Comparison of ENCODE assay signal across 1 cellular context in the genomic region with DNA sequence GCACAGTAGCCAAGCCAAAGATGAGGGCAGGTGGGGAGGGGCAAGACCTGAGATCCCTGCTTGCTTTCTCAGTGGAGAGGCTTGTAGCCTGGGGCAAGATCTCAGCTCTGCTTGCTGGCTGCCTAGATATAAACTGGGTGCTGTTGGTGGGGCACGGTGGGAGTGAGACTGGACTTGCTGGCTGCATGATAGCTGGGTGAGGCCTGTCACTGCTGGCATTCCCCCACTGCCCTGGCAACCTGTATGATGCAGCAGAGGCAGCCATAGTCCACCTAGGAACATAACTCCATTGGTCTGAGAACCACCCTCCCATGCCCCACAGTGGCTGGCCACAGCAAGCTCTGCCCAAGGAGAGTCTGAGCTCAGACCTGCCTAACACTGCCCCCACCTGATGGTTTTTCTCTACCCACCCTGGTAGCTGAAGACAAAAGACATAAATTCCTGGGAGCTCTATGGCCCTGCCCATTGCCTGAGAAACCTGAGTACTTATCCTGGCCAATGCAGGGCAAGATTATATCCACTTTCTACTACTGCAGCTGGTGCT.
TF ChIP-seq lines count a peak whose summit lies in the region.

No MANE protein-coding gene starts in this region.

TF ChIP-seq in WTC11, 78 proteins besides CTCF, POLR2A, EP300 and RAD21 (continued from another document):
- TF ChIP-seq, protein P1, sequence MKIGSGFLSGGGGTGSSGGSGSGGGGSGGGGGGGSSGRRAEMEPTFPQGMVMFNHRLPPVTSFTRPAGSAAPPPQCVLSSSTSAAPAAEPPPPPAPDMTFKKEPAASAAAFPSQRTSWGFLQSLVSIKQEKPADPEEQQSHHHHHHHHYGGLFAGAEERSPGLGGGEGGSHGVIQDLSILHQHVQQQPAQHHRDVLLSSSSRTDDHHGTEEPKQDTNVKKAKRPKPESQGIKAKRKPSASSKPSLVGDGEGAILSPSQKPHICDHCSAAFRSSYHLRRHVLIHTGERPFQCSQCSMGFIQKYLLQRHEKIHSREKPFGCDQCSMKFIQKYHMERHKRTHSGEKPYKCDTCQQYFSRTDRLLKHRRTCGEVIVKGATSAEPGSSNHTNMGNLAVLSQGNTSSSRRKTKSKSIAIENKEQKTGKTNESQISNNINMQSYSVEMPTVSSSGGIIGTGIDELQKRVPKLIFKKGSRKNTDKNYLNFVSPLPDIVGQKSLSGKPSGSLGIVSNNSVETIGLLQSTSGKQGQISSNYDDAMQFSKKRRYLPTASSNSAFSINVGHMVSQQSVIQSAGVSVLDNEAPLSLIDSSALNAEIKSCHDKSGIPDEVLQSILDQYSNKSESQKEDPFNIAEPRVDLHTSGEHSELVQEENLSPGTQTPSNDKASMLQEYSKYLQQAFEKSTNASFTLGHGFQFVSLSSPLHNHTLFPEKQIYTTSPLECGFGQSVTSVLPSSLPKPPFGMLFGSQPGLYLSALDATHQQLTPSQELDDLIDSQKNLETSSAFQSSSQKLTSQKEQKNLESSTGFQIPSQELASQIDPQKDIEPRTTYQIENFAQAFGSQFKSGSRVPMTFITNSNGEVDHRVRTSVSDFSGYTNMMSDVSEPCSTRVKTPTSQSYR (CRISPR knock-in tag; IDR thresholded peaks at IDR 0.05) = no peak
- no peak for TF ChIP-seq TP53 (CRISPR knock-in tag; IDR thresholded peaks at IDR 0.05)
TF ChIP-seq in WTC11: peak in this region for 0.
